Comparison of ENCODE assay signal across 11 cellular contexts in genomic region chr16:2129251-2129650, GRCh38. TPM values are rescaled to one million over a fixed set of nuclear protein-coding genes. Genes with fewer than 3 reads are reported as not detected.
DNase-seq lines count a peak whose midpoint lies in the region; ATAC-seq, FAIRE-seq and TF ChIP-seq lines count a peak whose summit lies in the region.
"Not testable (repeated sequence)": the region's sequence is repeated elsewhere in the genome, so short reads cannot be mapped to it uniquely, and the experiment has no call there.
"Had no signal": no experiment of that assay in that cellular context is flagged by ENCODE, and none has a peak within 500 bp of the region (broad histone marks: within the 10 kb centered on the region; RNA-seq: fewer than 3 reads in every experiment).

No MANE protein-coding gene starts in this region.

- not testable (repeated sequence) for H3K27me3 ChIP-seq in BLaER1; astrocyte (ENCODE audit: insufficient read depth, low read length); muscle layer of colon (ENCODE audit: control insufficient read depth in 1 of 2, insufficient read depth in 2 of 2, low read length in 2 of 2); tibial artery

- H3K27ac Mint-ChIP-seq in T-helper 17 cell = peak overlapping the region; percentile 16
- not testable (repeated sequence) for H3K27ac Mint-ChIP-seq in astrocyte (ENCODE audit: unreplicated experiment)

- H3K4me1 ChIP-seq in BLaER1 (peaks cover 64% of the 10 kb centered on the region), astrocyte (ENCODE audit: insufficient read depth, low read length) (peaks cover 39% of the 10 kb centered on the region), muscle layer of colon (ENCODE audit: insufficient read depth, low read length) (peaks cover 22% of the 10 kb centered on the region), tibial artery (peaks cover 14 to 84% (median 62%) of the 10 kb centered on the region in 4 donors)

- not testable (repeated sequence) for H3K36me3 ChIP-seq in BLaER1; astrocyte (ENCODE audit: insufficient read depth, low read length); muscle layer of colon (ENCODE audit: insufficient read depth, low read length); tibial artery

- H3K4me1 Mint-ChIP-seq in T-helper 17 cell = peaks cover 10% of the 10 kb centered on the region
- H3K4me1 Mint-ChIP-seq in astrocyte (ENCODE audit: low read depth, unreplicated experiment) = peaks cover 15% of the 10 kb centered on the region

- H3K27ac ChIP-seq in BLaER1 (peak overlapping the region; percentile 76), muscle layer of colon (ENCODE audit: low read depth, low read length) (peak overlapping the region; percentile 4), tibial artery (peak overlapping the region; percentile 57 to 76)
- H3K27ac ChIP-seq in astrocyte (ENCODE audit: low read depth, low read length) = not testable (repeated sequence)

- not testable (repeated sequence) for H3K4me3 ChIP-seq in BLaER1; astrocyte (ENCODE audit: insufficient read depth, low read depth, low read length); muscle layer of colon (ENCODE audit: low read depth in 1 of 2, low read length in 2 of 2)
- peak overlapping the region in 1 of 2 donors; percentile 28 for H3K4me3 ChIP-seq in tibial artery

- H3K9me3 ChIP-seq in BLaER1; T-helper 17 cell (ENCODE audit: control insufficient read depth, low read length, poor library complexity, severe bottlenecking); astrocyte (ENCODE audit: insufficient read depth, low read depth, low read length); muscle layer of colon (ENCODE audit: low read length); tibial artery: not testable (repeated sequence)

- peaks cover 49% of the 10 kb centered on the region for H4K20me1 ChIP-seq in BLaER1
- not testable (repeated sequence) for H4K20me1 ChIP-seq in astrocyte (ENCODE audit: insufficient read depth, low read length)

- H3K36me3 Mint-ChIP-seq in T-helper 17 cell (ENCODE audit: low read depth); astrocyte (ENCODE audit: low read depth, unreplicated experiment): not testable (repeated sequence)

- H3K9ac ChIP-seq in BLaER1; astrocyte (ENCODE audit: low read length); muscle layer of colon (ENCODE audit: low read length): not testable (repeated sequence)

- H2AFZ ChIP-seq in astrocyte (ENCODE audit: low read depth, low read length) = not testable (repeated sequence)

- H3K27me3 Mint-ChIP-seq in T-helper 17 cell; astrocyte (ENCODE audit: low read depth, unreplicated experiment): not testable (repeated sequence)

- peak; percentile 80 for DNase-seq in HCEC 1CT
- peak; percentile 86 for DNase-seq in NCI-H82 (lab: John Stamatoyannopoulos, UW)
- DNase-seq in T-helper 17 cell, tibial artery: not testable (repeated sequence)
- DNase-seq in astrocyte (ENCODE audit: low read depth) = peak; percentile 58
- peak; percentile 87 for DNase-seq in fibroblast of gingiva (ENCODE audit: low read depth)

- intact Hi-C loops in tibial artery (cut with DNase I; ENCODE audit: low total_unique reads) = not testable (repeated sequence)

- H3K9me3 Mint-ChIP-seq in astrocyte (ENCODE audit: unreplicated experiment) = not testable (repeated sequence)

- peaks cover 50% of the 10 kb centered on the region for H3K79me2 ChIP-seq in astrocyte (ENCODE audit: insufficient read depth, low read length)

- FAIRE-seq in astrocyte (lab: Jason Lieb, UNC) = not testable (repeated sequence)

- ATAC-seq in T-helper 17 cell = not testable (repeated sequence)

- not testable (repeated sequence) for TF ChIP-seq CTCF in astrocyte (IDR thresholded peaks at IDR 0.05; ENCODE audit: insufficient read depth, low read depth, low read length); tibial artery (IDR thresholded peaks at IDR 0.05)

- H3K4me2 ChIP-seq in BLaER1 = peak overlapping the region; percentile 76
- H3K4me2 ChIP-seq in astrocyte (ENCODE audit: low read length) = not testable (repeated sequence)

- not testable (repeated sequence) for H3K4me3 Mint-ChIP-seq in T-helper 17 cell; astrocyte (ENCODE audit: unreplicated experiment)

RNA-seq across cellular contexts. Expression of gene PKD1, which starts 6.4 kb away (rescaled TPM):
- total RNA-seq in T-helper 17 cell = 10 to 100 TPM; 86.6 to 88.9 TPM
- 112 and 128 TPM in 2 replicates for total RNA-seq in astrocyte

RNA-seq across cellular contexts. Expression of gene RAB26, which starts 19.2 kb away (rescaled TPM):
- total RNA-seq in T-helper 17 cell (under 1 TPM; 0.21 to 0.57 TPM), astrocyte (1.2 and 1.4 TPM in 2 replicates)
- total RNA-seq: ascending aorta; mesenteric fat pad; naive thymus-derived CD8-positive, alpha-beta T cell had no signal

RNA-seq across cellular contexts. Expression of gene TRAF7, which starts 26.3 kb away (rescaled TPM):
- 10 to 100 TPM; 32.4 to 35.0 TPM for total RNA-seq in T-helper 17 cell
- 92.1 and 93.1 TPM in 2 replicates for total RNA-seq in astrocyte
